Comparison of ENCODE assay signal across 8 cellular contexts in the genomic region with DNA sequence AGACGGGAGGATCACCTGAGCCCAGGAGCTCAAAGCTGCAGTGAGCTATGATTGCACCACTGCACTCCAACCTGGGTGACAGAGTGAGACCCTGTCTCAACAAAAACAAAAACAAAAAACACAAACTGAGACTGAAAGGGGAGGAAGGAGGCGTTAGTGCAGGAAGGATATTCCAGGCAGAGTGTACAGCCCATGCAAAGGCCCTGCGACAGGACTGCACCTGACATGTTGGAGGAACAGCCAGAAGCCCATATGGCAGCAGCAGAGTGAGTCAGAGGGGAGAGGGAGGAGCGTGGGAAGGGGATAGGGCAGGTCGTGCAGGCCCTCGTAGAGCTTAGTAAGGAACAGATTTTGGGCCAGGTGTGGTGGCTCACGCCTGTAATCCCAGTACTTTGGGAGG. TPM values are rescaled to one million over a fixed set of nuclear protein-coding genes. Genes with fewer than 3 reads are reported as not detected.
"Had no signal": no experiment of that assay in that cellular context is flagged by ENCODE, and none has a peak within 500 bp of the region (broad histone marks: within the 10 kb centered on the region; RNA-seq: fewer than 3 reads in every experiment).

No MANE protein-coding gene starts in this region.

- H3K4me3 Mint-ChIP-seq: GM23338, H9, HFFc6 had no signal

- H3K9me3 Mint-ChIP-seq: HFFc6 had no signal

- H3K4me1 Mint-ChIP-seq: GM23338, H9 had no signal

- H2AFZ ChIP-seq: GM23338 had no signal

- H3K4me2 ChIP-seq: GM23338 had no signal

- H3K4me3 ChIP-seq: GM23338, K562 had no signal

- DNase-seq: H9, HCEC 1CT, HFFc6, IMR-90 had no signal

- H3K27ac Mint-ChIP-seq: GM23338, H9, HFFc6 had no signal

RNA-seq across cellular contexts. Expression of a gene that starts 3.2 kb away (rescaled TPM):
- total RNA-seq: GM23338, H1, H9, HFFc6, HT-29, IMR-90, K562 had no signal
